ENCODE assay signal across 1 cellular context in genomic region chr9:82404484-82405280, GRCh38.
TF ChIP-seq lines count a peak whose summit lies in the region.

No MANE protein-coding gene starts in this region.

TF ChIP-seq in HEK293, 187 proteins besides CTCF, POLR2A, EP300 and RAD21 (continued from another document):
- TF ChIP-seq PRDM10 (tag by site-specific recombination; IDR thresholded peaks at IDR 0.05) (peak; percentile 27; the same call in 1 of the 2 replicates), ZNF654 (tag by site-specific recombination; IDR thresholded peaks at IDR 0.05; ENCODE audit: low read depth) (no peak), ZNF155 (tag by site-specific recombination; IDR thresholded peaks at IDR 0.05) (no peak), ZNF292 (tag by site-specific recombination; IDR thresholded peaks at IDR 0.05; ENCODE audit: borderline replicate concordance, low read depth) (no peak), ZNF248 (tag by site-specific recombination; IDR thresholded peaks at IDR 0.05) (no peak), ZNF629 (tag by site-specific recombination; IDR thresholded peaks at IDR 0.05) (peak; percentile 56; the same call in 1 of the 2 replicates), PRDM6 (tag by site-specific recombination; IDR thresholded peaks at IDR 0.05) (peak; percentile 42; the same call in 1 of the 2 replicates), ZNF335 (tag by site-specific recombination; conservative IDR thresholded peaks at IDR 0.05) (0 out of 2 replicates have a peak, but pooled peaks have one; percentile 23), ZFP3 (tag by site-specific recombination; IDR thresholded peaks at IDR 0.05; ENCODE audit: low read depth) (no peak), ZNF596 (tag by site-specific recombination; IDR thresholded peaks at IDR 0.05) (no peak)
